In the genomic region with DNA sequence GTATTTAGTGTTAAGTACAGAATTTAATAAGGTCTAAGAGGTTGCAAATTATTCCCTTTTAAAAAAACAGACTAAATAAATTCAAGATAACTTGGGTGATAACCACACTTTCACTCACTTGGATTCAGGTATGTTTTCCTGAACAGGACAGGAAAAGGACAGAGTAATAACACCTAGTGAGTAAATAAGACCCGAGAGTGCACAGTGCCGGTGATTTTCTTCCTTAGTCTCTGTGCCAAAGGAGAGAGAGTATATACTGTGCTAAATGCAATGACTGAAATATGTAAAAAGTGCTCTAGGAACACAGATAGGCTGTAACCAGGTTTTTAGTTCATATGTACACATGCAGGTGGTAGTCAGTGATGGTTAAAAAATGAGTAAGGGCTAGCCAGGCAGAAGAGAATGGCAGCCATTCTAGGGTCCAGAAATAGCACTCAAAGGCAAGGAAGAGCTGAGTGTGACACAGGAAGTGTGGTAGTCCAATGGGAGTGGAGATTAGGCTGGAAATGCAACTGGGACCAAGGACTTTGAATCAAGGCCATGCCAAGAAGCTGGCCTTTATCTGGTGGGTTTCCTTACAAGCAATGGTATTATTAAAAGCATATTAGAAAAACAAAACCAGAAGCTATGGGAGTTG, we compare ENCODE assay signal across 1 cellular context.
TF ChIP-seq lines count a peak whose summit lies in the region.

No MANE protein-coding gene starts in this region.

TF ChIP-seq in A549, 52 proteins besides CTCF, POLR2A, EP300 and RAD21 (continued from another document):
- no peak for TF ChIP-seq CBX8 (IDR thresholded peaks at IDR 0.05)
- TF ChIP-seq, protein P1, sequence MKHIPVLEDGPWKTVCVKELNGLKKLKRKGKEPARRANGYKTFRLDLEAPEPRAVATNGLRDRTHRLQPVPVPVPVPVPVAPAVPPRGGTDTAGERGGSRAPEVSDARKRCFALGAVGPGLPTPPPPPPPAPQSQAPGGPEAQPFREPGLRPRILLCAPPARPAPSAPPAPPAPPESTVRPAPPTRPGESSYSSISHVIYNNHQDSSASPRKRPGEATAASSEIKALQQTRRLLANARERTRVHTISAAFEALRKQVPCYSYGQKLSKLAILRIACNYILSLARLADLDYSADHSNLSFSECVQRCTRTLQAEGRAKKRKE (CRISPR knock-in tag; IDR thresholded peaks at IDR 0.05; ENCODE audit: low read depth): no peak
- TF ChIP-seq, protein P2, sequence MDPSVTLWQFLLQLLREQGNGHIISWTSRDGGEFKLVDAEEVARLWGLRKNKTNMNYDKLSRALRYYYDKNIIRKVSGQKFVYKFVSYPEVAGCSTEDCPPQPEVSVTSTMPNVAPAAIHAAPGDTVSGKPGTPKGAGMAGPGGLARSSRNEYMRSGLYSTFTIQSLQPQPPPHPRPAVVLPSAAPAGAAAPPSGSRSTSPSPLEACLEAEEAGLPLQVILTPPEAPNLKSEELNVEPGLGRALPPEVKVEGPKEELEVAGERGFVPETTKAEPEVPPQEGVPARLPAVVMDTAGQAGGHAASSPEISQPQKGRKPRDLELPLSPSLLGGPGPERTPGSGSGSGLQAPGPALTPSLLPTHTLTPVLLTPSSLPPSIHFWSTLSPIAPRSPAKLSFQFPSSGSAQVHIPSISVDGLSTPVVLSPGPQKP (IDR thresholded peaks at IDR 0.05; ENCODE audit: low read depth, low read length): no peak
- TF ChIP-seq, protein P3, sequence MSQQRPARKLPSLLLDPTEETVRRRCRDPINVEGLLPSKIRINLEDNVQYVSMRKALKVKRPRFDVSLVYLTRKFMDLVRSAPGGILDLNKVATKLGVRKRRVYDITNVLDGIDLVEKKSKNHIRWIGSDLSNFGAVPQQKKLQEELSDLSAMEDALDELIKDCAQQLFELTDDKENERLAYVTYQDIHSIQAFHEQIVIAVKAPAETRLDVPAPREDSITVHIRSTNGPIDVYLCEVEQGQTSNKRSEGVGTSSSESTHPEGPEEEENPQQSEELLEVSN (IDR thresholded peaks at IDR 0.05; ENCODE audit: borderline replicate concordance, low read depth): no peak
- no peak for TF ChIP-seq ESRRA (IDR thresholded peaks at IDR 0.05; ENCODE audit: borderline replicate concordance, low read length)
- TF ChIP-seq EHMT2 (IDR thresholded peaks at IDR 0.05; ENCODE audit: low read depth): no peak
- TF ChIP-seq EHF (CRISPR knock-in tag; IDR thresholded peaks at IDR 0.05): no peak
